ENCODE assay signal across 8 cellular contexts in the genomic region with DNA sequence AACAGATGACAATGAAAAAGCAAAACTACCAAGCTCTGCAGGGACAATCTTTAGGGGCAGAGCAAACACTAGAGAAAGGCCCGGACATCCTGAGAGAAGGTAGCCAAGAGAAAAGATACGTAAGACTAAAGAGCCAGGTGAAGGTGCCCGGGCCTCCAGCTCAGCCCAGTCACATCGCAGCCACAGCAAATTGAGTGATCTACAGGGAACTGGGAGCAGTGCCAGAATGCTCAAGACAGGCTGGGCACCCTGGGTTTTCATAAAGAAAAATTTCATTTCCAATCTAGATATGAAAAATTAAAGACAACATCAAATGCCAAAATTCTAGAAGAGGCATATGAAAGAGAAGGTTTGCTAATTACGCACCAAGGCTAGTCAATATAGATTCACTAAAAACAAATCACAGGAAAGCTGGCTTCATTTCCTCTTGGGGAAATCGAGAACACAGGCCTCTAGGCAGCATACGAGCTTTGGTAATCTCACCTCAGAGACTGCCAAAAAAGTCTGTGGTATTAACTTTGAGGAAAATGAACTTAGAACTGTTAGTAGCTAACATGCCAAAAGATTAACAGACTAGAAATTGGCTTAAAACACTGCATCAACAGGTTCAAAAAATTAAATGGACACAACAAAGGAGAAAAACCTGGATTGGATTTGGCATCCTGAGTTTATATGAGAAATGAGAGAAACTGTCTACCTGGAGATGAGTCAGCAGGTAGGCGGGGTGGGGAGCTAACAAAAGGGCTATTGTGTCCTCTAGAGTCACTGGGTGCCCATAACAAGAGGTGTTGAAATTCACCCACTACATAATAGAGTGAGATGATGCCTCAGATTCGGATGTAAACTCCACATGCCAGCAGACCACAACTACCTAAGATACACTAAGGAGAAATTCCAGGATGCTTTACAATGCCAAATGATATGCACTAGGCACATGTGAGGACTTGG. TPM values are rescaled to one million over a fixed set of nuclear protein-coding genes. Genes with fewer than 3 reads are reported as not detected.
DNase-seq lines count a peak whose midpoint lies in the region; TF ChIP-seq lines count a peak whose summit lies in the region.

No MANE protein-coding gene starts in this region.

- no peak overlapping the region for H3K4me3 Mint-ChIP-seq in chondrocyte (ENCODE audit: unreplicated experiment)

- TF ChIP-seq CTCF in chondrocyte (IDR thresholded peaks at IDR 0.05), result no peak
- TF ChIP-seq CTCF in GM13977 (IDR thresholded peaks at IDR 0.05; ENCODE audit: extremely low read depth, insufficient read depth, missing control alignments), result no peak

- DNase-seq in DMS53 (lab: John Stamatoyannopoulos, UW) (peak; percentile 64), M059J (ENCODE audit: low read depth) (peak; percentile 67), chondrocyte (ENCODE audit: low spot score) (no peak), mucosa of gallbladder (ENCODE audit: low spot score) (peak; percentile 67), Ammon's horn (ENCODE audit: low spot score) (no peak), GM13977 (ENCODE audit: low spot score) (no peak)
- DNase-seq in stimulated activated CD4-positive, alpha-beta T cell treated with anti-CD3 and anti-CD28 coated beads, Interleukin-4, amount 100 ng/mL, for 24 hours, result no peak
- no peak for DNase-seq in activated naive CD4-positive, alpha-beta T cell (lab: John Stamatoyannopoulos, UW)

- H3K36me3 Mint-ChIP-seq in chondrocyte (ENCODE audit: low read depth), result peaks cover 21% of the 10 kb centered on the region

- peak overlapping the region; percentile 60 for H3K27ac Mint-ChIP-seq in chondrocyte (ENCODE audit: unreplicated experiment)

- no peaks in the 10 kb centered on the region for H3K9me3 Mint-ChIP-seq in chondrocyte (ENCODE audit: low read depth)

- H3K27me3 Mint-ChIP-seq in chondrocyte (ENCODE audit: low read depth), result no peaks in the 10 kb centered on the region

- H3K4me1 Mint-ChIP-seq in chondrocyte (ENCODE audit: low read depth), result peaks cover 73% of the 10 kb centered on the region

- in situ Hi-C loops in GM13977 (cut with MboI; ENCODE audit: low pct_unique_long_range_greater_than_20kb, low sequenced_read_pairs, unreplicated experiment), result loop anchor here (25.0 kb wide), 1 partner anchor 304 kb away; no protein-coding TSS in a partner anchor

RNA-seq across cellular contexts. Expression of gene ANKRD10, which starts 6.6 kb away (rescaled TPM):
- 26.6 and 42.5 TPM in 2 replicates for total RNA-seq in M059J (2014; rRNA removed; shearing (Covaris generic))
- 110 to 139 TPM (median 112 TPM) in 3 replicates for total RNA-seq in chondrocyte
- 139 TPM for total RNA-seq in mucosa of gallbladder

Comparison
In these comparisons a context has a peak if more than half of its experiments do, and no peak if none do; other contexts are left out.
1. DNase-seq: peak in DMS53 (single experiment), M059J (single experiment) and mucosa of gallbladder (single experiment); none in chondrocyte (single experiment), Ammon's horn (single experiment), GM13977 (single experiment), stimulated activated CD4-positive, alpha-beta T cell treated with anti-CD3 and anti-CD28 coated beads, Interleukin-4, amount 100 ng/mL, for 24 hours (single experiment) and activated naive CD4-positive, alpha-beta T cell (0 of 4).